In genomic region chr4:94480362-94480951, GRCh38 we compare ENCODE assay signal across 18 cellular contexts. TPM values are rescaled to one million over a fixed set of nuclear protein-coding genes. Genes with fewer than 3 reads are reported as not detected.
DNase-seq lines count a peak whose midpoint lies in the region; ATAC-seq, FAIRE-seq and TF ChIP-seq lines count a peak whose summit lies in the region.
"Had no signal": no experiment of that assay in that cellular context is flagged by ENCODE, and none has a peak within 500 bp of the region (broad histone marks: within the 10 kb centered on the region; RNA-seq: fewer than 3 reads in every experiment).

No MANE protein-coding gene starts in this region.

- H3K27ac ChIP-seq in SK-N-MC = peak overlapping the region; percentile 86
- H3K27ac ChIP-seq in left ventricle myocardium inferior (replicated peaks) = peak overlapping the region; percentile 48
- H3K27ac ChIP-seq in pancreas = no peak overlapping the region
- H3K27ac ChIP-seq: HL-60, neutrophil had no signal

- peak; percentile 12 for DNase-seq in D341Med (ENCODE audit: low spot score)
- DNase-seq in SK-N-MC (ENCODE audit: low read depth, low spot score) = no peak
- DNase-seq in left ventricle myocardium inferior = no peak
- DNase-seq in pancreas = no peak
- DNase-seq in NCI-H1417 treated with DMSO at 0.1 percent for 48 hours (lab: John Stamatoyannopoulos, UW) = no peak
- no peak for DNase-seq in stimulated activated CD4-positive, alpha-beta T cell treated with anti-CD3 and anti-CD28 coated beads, Interleukin-4, amount 100 ng/mL, for 4 hours
- no peak for DNase-seq in NCI-H526 treated with DMSO at 0.1 percent for 48 hours (lab: John Stamatoyannopoulos, UW)
- DNase-seq in DMS53 treated with DMSO at 0.1 percent for 48 hours (lab: John Stamatoyannopoulos, UW; ENCODE audit: unreplicated experiment) = no peak
- DNase-seq: activated CD8-positive, alpha-beta memory T cell treated with anti-CD3 and anti-CD28 coated beads, Interleukin-2, amount 10 ng/mL, durations not matched to agents 7 days and 5 days; amygdala; Caco-2; kidney glomerular epithelial cell; NCI-H2081; NCI-H510A treated with DMSO at 0.1 percent for 48 hours; stimulated activated naive CD8-positive, alpha-beta T cell treated with anti-CD3 and anti-CD28 coated beads, Interleukin-15, amount 100 ng/mL, for 72 hours had no signal

- TF ChIP-seq CTCF in left ventricle myocardium inferior (IDR thresholded peaks at IDR 0.05; ENCODE audit: borderline replicate concordance) (no peak), pancreas (IDR thresholded peaks at IDR 0.05) (no peak)

- FAIRE-seq in pancreas (lab: Jason Lieb, UNC) = no peak
- FAIRE-seq: urothelium cell line had no signal

- H3K9ac ChIP-seq in SK-N-MC (ENCODE audit: insufficient read length) = no peak overlapping the region

- 75 to 84% methylated on average over 2 of the region's 2 CpGs for WGBS in pancreas, 2 donors

- H3K27me3 ChIP-seq in left ventricle myocardium inferior (ENCODE audit: low read depth) (no peaks in the 10 kb centered on the region), pancreas (no peaks in the 10 kb centered on the region)
- H3K27me3 ChIP-seq: neutrophil had no signal

- no peaks in the 10 kb centered on the region for H3K9me3 ChIP-seq in SK-N-MC (ENCODE audit: low read depth, low read length)
- H3K9me3 ChIP-seq in left ventricle myocardium inferior (replicated peaks) = no peaks in the 10 kb centered on the region
- H3K9me3 ChIP-seq in pancreas = no peaks in the 10 kb centered on the region
- H3K9me3 ChIP-seq: Caco-2, neutrophil had no signal

- intact Hi-C loops in left ventricle myocardium inferior (cut with micrococcal nuclease) = no loop called here
- intact Hi-C loops in pancreas (cut with DNase I) = no loop called here

- peak overlapping the region; percentile 65 for H3K4me3 ChIP-seq in SK-N-MC
- peak overlapping the region; percentile 25 for H3K4me3 ChIP-seq in left ventricle myocardium inferior
- H3K4me3 ChIP-seq in pancreas = no peak overlapping the region

- H3K36me3 ChIP-seq in SK-N-MC (ENCODE audit: insufficient read depth, low read length) (no peaks in the 10 kb centered on the region), left ventricle myocardium inferior (no peaks in the 10 kb centered on the region), pancreas (no peaks in the 10 kb centered on the region)
- H3K36me3 ChIP-seq: neutrophil had no signal

- H3K4me1 ChIP-seq in left ventricle myocardium inferior (peaks cover 100% of the 10 kb centered on the region), pancreas (peaks cover 0 to 32% (median 25%) of the 10 kb centered on the region in 3 donors)

- peak in 3 of 4 donors; percentile 27 to 42 (median 37) for ATAC-seq in pancreas
- ATAC-seq: activated CD8-positive, alpha-beta memory T cell treated with anti-CD3 and anti-CD28 coated beads, Interleukin-2, amount 10 ng/mL, durations not matched to agents 7 days and 5 days; stimulated activated naive CD8-positive, alpha-beta T cell treated with anti-CD3 and anti-CD28 coated beads, Interleukin-15, amount 100 ng/mL, for 72 hours had no signal

RNA-seq across cellular contexts. Expression of gene PDLIM5, which starts 28.7 kb away (rescaled TPM):
- total RNA-seq in left ventricle myocardium inferior (982 TPM), pancreas (10 to 100 TPM; 47.1 to 99.0 (median 53.4) TPM)
- polyA plus RNA-seq in pancreas = 10 to 100 TPM; 13.2 to 18.1 TPM

Comparison
In these comparisons a context has a peak if more than half of its experiments do, and no peak if none do; other contexts are left out.
1. H3K27ac ChIP-seq: peak in SK-N-MC (single experiment) and left ventricle myocardium inferior (single experiment); none in pancreas (0 of 4).
2. H3K4me3 ChIP-seq: peak in SK-N-MC (single experiment) and left ventricle myocardium inferior (single experiment); none in pancreas (0 of 4).